Comparison of ENCODE assay signal across 14 cellular contexts in genomic region chr7:91537260-91538152, GRCh38.
"Had no signal": no experiment of that assay in that cellular context is flagged by ENCODE, and none has a peak within 500 bp of the region (broad histone marks: within the 10 kb centered on the region; RNA-seq: fewer than 3 reads in every experiment).

No MANE protein-coding gene starts in this region.

- DNase-seq: activated CD4-positive, alpha-beta T cell treated with anti-CD3 and anti-CD28 coated beads for 4 hours; activated CD8-positive, alpha-beta memory T cell treated with anti-CD3 and anti-CD28 coated beads, Interleukin-2, amount 50 U/mL, for 4 hours; activated CD8-positive, alpha-beta T cell treated with anti-CD3 and anti-CD28 coated beads for 36 hours; activated naive CD4-positive, alpha-beta T cell; activated T-cell treated with anti-CD3 and anti-CD28 coated beads, Interleukin-2, amount 50 U/mL, for 72 hours; effector CD8-positive, alpha-beta T cell; heart left ventricle; left lung; natural killer cell; stimulated activated CD4-positive, alpha-beta T cell treated with anti-CD3 and anti-CD28 coated beads, Interleukin-4, amount 100 ng/mL, for 4 hours; stimulated activated naive CD8-positive, alpha-beta T cell treated with anti-CD3 and anti-CD28 coated beads, Interleukin-15, amount 100 ng/mL, for 72 hours; testis had no signal

- H3K27ac ChIP-seq: coronary artery, heart left ventricle, left lung, testis, VCaP had no signal

- H3K9me3 ChIP-seq: testis had no signal

- H3K4me1 ChIP-seq: heart left ventricle, left lung, testis had no signal

- H3K27ac Mint-ChIP-seq: activated CD8-positive, alpha-beta T cell treated with anti-CD3 and anti-CD28 coated beads for 36 hours; activated T-cell treated with anti-CD3 and anti-CD28 coated beads, Interleukin-2, amount 50 U/mL, for 72 hours; natural killer cell had no signal

- H3K27me3 ChIP-seq: heart left ventricle, left lung, testis had no signal

- H3K4me1 Mint-ChIP-seq: natural killer cell; stimulated activated naive CD8-positive, alpha-beta T cell treated with anti-CD3 and anti-CD28 coated beads, Interleukin-15, amount 100 ng/mL, for 72 hours had no signal

- H3K4me3 Mint-ChIP-seq: activated CD8-positive, alpha-beta T cell treated with anti-CD3 and anti-CD28 coated beads for 36 hours; activated T-cell treated with anti-CD3 and anti-CD28 coated beads, Interleukin-2, amount 50 U/mL, for 72 hours; natural killer cell; stimulated activated naive CD8-positive, alpha-beta T cell treated with anti-CD3 and anti-CD28 coated beads, Interleukin-15, amount 100 ng/mL, for 72 hours had no signal

- ATAC-seq: activated CD8-positive, alpha-beta T cell treated with anti-CD3 and anti-CD28 coated beads for 36 hours; activated T-cell treated with anti-CD3 and anti-CD28 coated beads, Interleukin-2, amount 50 U/mL, for 72 hours; heart left ventricle; left lung; natural killer cell; stimulated activated naive CD8-positive, alpha-beta T cell treated with anti-CD3 and anti-CD28 coated beads, Interleukin-15, amount 100 ng/mL, for 72 hours had no signal

- H3K27me3 Mint-ChIP-seq: stimulated activated naive CD8-positive, alpha-beta T cell treated with anti-CD3 and anti-CD28 coated beads, Interleukin-15, amount 100 ng/mL, for 72 hours had no signal

- H3K36me3 ChIP-seq: heart left ventricle, left lung had no signal

- H3K4me3 ChIP-seq: coronary artery, heart left ventricle, left lung, testis had no signal
